In genomic region chr3:197889204-197889930, GRCh38 we compare ENCODE assay signal across 20 cellular contexts.
DNase-seq lines count a peak whose midpoint lies in the region; ATAC-seq, FAIRE-seq and TF ChIP-seq lines count a peak whose summit lies in the region.
"Had no signal": no experiment of that assay in that cellular context is flagged by ENCODE, and none has a peak within 500 bp of the region (broad histone marks: within the 10 kb centered on the region; RNA-seq: fewer than 3 reads in every experiment).

No MANE protein-coding gene starts in this region.

- CTCF ChIA-PET in PC-9 (lab: Charles Lee): interaction anchor here (0.6 to 0.8 kb wide), 2 partner anchors 16 to 691 kb away, joined by 9 to 12 read pairs; no protein-coding TSS in a partner anchor

- H2AFZ ChIP-seq in PC-9: peak overlapping the region; percentile 35; the same call in 1 of the 2 replicates

- no peaks in the 10 kb centered on the region for H3K9me3 Mint-ChIP-seq in endodermal cell
- H3K9me3 Mint-ChIP-seq in mesothelial cell of epicardium: peaks cover 3% of the 10 kb centered on the region
- H3K9me3 Mint-ChIP-seq: activated T-helper 1 cell treated with anti-CD3 and anti-CD28 coated beads, Interleukin-12 subunit alpha, Interleukin-12 subunit beta, Interleukin-2, Interleukin-4 antibody, amounts not matched to agents 30 ng/mL and 10 ng/mL and 1 ng/mL, durations not matched to agents 14 hours and 24 hours and 36 hours had no signal

- peaks cover 42% of the 10 kb centered on the region for H3F3A ChIP-seq in PC-9 (ENCODE audit: insufficient read depth, low read depth)

- H3K9me3 ChIP-seq in PC-9 (ENCODE audit: insufficient read depth, low read depth) (no peaks in the 10 kb centered on the region), endodermal cell (ENCODE audit: control insufficient read depth, low read length) (no peaks in the 10 kb centered on the region)
- H3K9me3 ChIP-seq: colonic mucosa, prostate gland, SJSA1, stomach, uterus had no signal

- no peaks in the 10 kb centered on the region for H3K9me2 ChIP-seq in PC-9 (ENCODE audit: insufficient read depth)

- peak overlapping the region; percentile 84 for H3K4me2 ChIP-seq in PC-9

- H3K4me3 ChIP-seq in PC-9 (peak overlapping the region; percentile 47), endodermal cell (ENCODE audit: low read length) (no peak overlapping the region)
- H3K4me3 ChIP-seq: colonic mucosa, prostate gland, SJSA1, stomach, uterus had no signal

- intact Hi-C loops in PC-9 (cut with micrococcal nuclease; ENCODE audit: unreplicated experiment): no loop called here

- H3K27ac ChIP-seq in PC-9 (peak overlapping the region; percentile 99), endodermal cell (ENCODE audit: low read depth, low read length) (peak overlapping the region; percentile 79), caudate nucleus (ENCODE audit: low read depth, low read length) (no peak overlapping the region)
- H3K27ac ChIP-seq: colonic mucosa, prostate gland, SJSA1, stomach, uterus had no signal

- 80 to 93% methylated on average over 5 to 9 of the region's 9 CpGs for WGBS in endodermal cell (ENCODE audit: insufficient coverage in 1 of 2, insufficient read length in 1 of 2), 2 experiments

- H3K79me2 ChIP-seq in PC-9 (ENCODE audit: low read depth): no peaks in the 10 kb centered on the region

- H3K27me3 Mint-ChIP-seq in endodermal cell (ENCODE audit: insufficient read depth) (no peaks in the 10 kb centered on the region), mesothelial cell of epicardium (ENCODE audit: low read depth) (no peaks in the 10 kb centered on the region)

- H3K4me1 ChIP-seq in PC-9 (replicated peaks; ENCODE audit: insufficient read depth): peaks cover 29% of the 10 kb centered on the region
- no peaks in the 10 kb centered on the region for H3K4me1 ChIP-seq in endodermal cell (ENCODE audit: control insufficient read depth, insufficient read depth, low read length)
- H3K4me1 ChIP-seq: colonic mucosa, prostate gland, SJSA1, stomach, uterus had no signal

- DNase-seq in ELF-1 (ENCODE audit: low read depth, low spot score) (peak; percentile 42), PC-9 (peak; percentile 68 to 100), endodermal cell (peak; percentile 62), mesothelial cell of epicardium (ENCODE audit: low spot score in 2 of 2, unreplicated experiment in 2 of 2) (no peak), D721Med (ENCODE audit: insufficient read length, low spot score) (no peak), caudate nucleus (lab: John Stamatoyannopoulos, UW) (no peak)
- DNase-seq in central memory CD4-positive, alpha-beta T cell: no peak
- DNase-seq: activated CD4-positive, alpha-beta T cell treated with anti-CD3 and anti-CD28 coated beads for 48 hours; colonic mucosa; head of caudate nucleus; left cardiac atrium; NCI-H1417; NCI-H2227 treated with DMSO at 0.1 percent for 48 hours; stomach; T-helper 9 cell; uterus had no signal

- H3K27ac Mint-ChIP-seq in endodermal cell (peak overlapping the region; percentile 48), mesothelial cell of epicardium (peak overlapping the region; percentile 67)
- H3K27ac Mint-ChIP-seq: activated T-helper 1 cell treated with anti-CD3 and anti-CD28 coated beads, Interleukin-12 subunit alpha, Interleukin-12 subunit beta, Interleukin-2, Interleukin-4 antibody, amounts not matched to agents 30 ng/mL and 10 ng/mL and 1 ng/mL, durations not matched to agents 14 hours and 24 hours and 36 hours had no signal

- peaks cover 14% of the 10 kb centered on the region for H3K36me3 Mint-ChIP-seq in endodermal cell (ENCODE audit: low read depth)
- H3K36me3 Mint-ChIP-seq in mesothelial cell of epicardium: peaks cover 13% of the 10 kb centered on the region

- POLR2A ChIA-PET in PC-9 (lab: Charles Lee; ENCODE audit: unreplicated experiment): interaction anchor here (0.6 to 0.8 kb wide), 4 partner anchors 63 to 1101 kb away, joined by 3 to 6 read pairs (median 4); no protein-coding TSS in a partner anchor

- H3K4me1 Mint-ChIP-seq in endodermal cell (peaks cover 5% of the 10 kb centered on the region), mesothelial cell of epicardium (peaks cover 2% of the 10 kb centered on the region)

- no peak for FAIRE-seq in D721Med (lab: Jason Lieb, UNC)

- TF ChIP-seq CTCF in PC-9 (conservative IDR thresholded peaks at IDR 0.05): 0 out of 2 replicates have a peak, but pooled peaks have one; percentile 11
- no peak for TF ChIP-seq CTCF in endodermal cell (conservative IDR thresholded peaks at IDR 0.05)
- TF ChIP-seq CTCF in mesothelial cell of epicardium (IDR thresholded peaks at IDR 0.05; ENCODE audit: unreplicated experiment): no peak
- TF ChIP-seq CTCF in D721Med (IDR thresholded peaks at IDR 0.05; ENCODE audit: insufficient read depth, missing control alignments): no peak

- H4K20me1 ChIP-seq in PC-9 (ENCODE audit: insufficient read depth): no peaks in the 10 kb centered on the region

- ATAC-seq in HG03378 (IDR thresholded peaks at IDR 0.05; ENCODE audit: unreplicated experiment): no peak
- ATAC-seq: left cardiac atrium had no signal

- H3K4me3 Mint-ChIP-seq in endodermal cell (no peak overlapping the region), mesothelial cell of epicardium (no peak overlapping the region)
- H3K4me3 Mint-ChIP-seq: activated T-helper 1 cell treated with anti-CD3 and anti-CD28 coated beads, Interleukin-12 subunit alpha, Interleukin-12 subunit beta, Interleukin-2, Interleukin-4 antibody, amounts not matched to agents 30 ng/mL and 10 ng/mL and 1 ng/mL, durations not matched to agents 14 hours and 24 hours and 36 hours had no signal

- no peak overlapping the region for H3K9ac ChIP-seq in endodermal cell (ENCODE audit: extremely low read depth, low read length, poor library complexity, severe bottlenecking)

- BruUV-seq in PC-9 (replicated peaks; lab: Mats Ljungman, UMichigan): no TSS peak

- no peaks in the 10 kb centered on the region for H3K27me3 ChIP-seq in PC-9 (ENCODE audit: insufficient read depth, low read depth)
- H3K27me3 ChIP-seq in endodermal cell (ENCODE audit: control insufficient read depth, insufficient read depth, low read length, poor library complexity, severe bottlenecking): no peaks in the 10 kb centered on the region
- H3K27me3 ChIP-seq: colonic mucosa, SJSA1, stomach, uterus had no signal

- H3K36me3 ChIP-seq in PC-9 (ENCODE audit: low read depth): no peaks in the 10 kb centered on the region
- H3K36me3 ChIP-seq in endodermal cell (ENCODE audit: control insufficient read depth, insufficient read depth, low read length): peaks cover 11% of the 10 kb centered on the region
- H3K36me3 ChIP-seq: colonic mucosa, prostate gland, uterus had no signal

Comparison
In these comparisons a context has a peak if more than half of its experiments do, and no peak if none do; other contexts are left out.
1. DNase-seq: peak in ELF-1 (single experiment), PC-9 (2 of 2) and endodermal cell (single experiment); none in mesothelial cell of epicardium (0 of 2), central memory CD4-positive, alpha-beta T cell (single experiment), D721Med (single experiment) and caudate nucleus (0 of 61).